Comparison of ENCODE assay signal across 23 cellular contexts in the genomic region with DNA sequence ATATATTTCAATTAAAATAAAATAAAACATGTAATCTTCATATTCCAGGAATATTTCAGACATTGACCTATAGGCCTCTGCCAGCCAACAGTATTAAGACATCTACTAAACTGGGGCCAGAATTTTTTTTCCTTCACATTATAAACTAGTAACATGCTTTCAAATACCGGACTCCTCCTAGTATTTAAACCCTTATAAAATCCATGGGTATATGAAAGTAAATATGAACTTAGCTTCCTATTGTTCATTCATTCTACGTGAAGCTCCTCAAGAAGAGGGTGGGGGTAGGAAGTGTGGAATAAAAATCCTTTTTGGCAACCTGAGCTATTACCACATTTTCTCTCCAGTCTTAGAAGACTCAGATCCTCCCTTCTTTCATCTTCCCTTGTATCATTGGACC. TPM values are rescaled to one million over a fixed set of nuclear protein-coding genes. Genes with fewer than 3 reads are reported as not detected.
DNase-seq lines count a peak whose midpoint lies in the region; ATAC-seq and TF ChIP-seq lines count a peak whose summit lies in the region.
"Had no signal": no experiment of that assay in that cellular context is flagged by ENCODE, and none has a peak within 500 bp of the region (broad histone marks: within the 10 kb centered on the region; RNA-seq: fewer than 3 reads in every experiment).

No MANE protein-coding gene starts in this region.

- H3K9ac ChIP-seq in KMS-11 (no peak overlapping the region), MM.1S (ENCODE audit: low read length) (no peak overlapping the region), skeletal muscle tissue (ENCODE audit: low read depth in 1 of 3, low read length in 3 of 3) (no peak overlapping the region)

- H3K36me3 ChIP-seq in KMS-11 (ENCODE audit: insufficient read depth) (no peaks in the 10 kb centered on the region), MM.1S (replicated peaks; ENCODE audit: insufficient read depth, low read length) (no peaks in the 10 kb centered on the region), skeletal muscle tissue (ENCODE audit: control insufficient read depth in 3 of 3, insufficient read depth in 3 of 3, low read length in 3 of 3) (no peaks in the 10 kb centered on the region)
- H3K36me3 ChIP-seq: BE2C had no signal

- intact Hi-C loops in left colon (cut with DNase I, micrococcal nuclease) = no loop called here

- H3K4me3 ChIP-seq in KMS-11 (IDR thresholded peaks at IDR 0.05; ENCODE audit: insufficient read depth, low read depth, low read length) = no peak overlapping the region
- no peak overlapping the region for H3K4me3 ChIP-seq in MM.1S (ENCODE audit: low read length)
- no peak overlapping the region for H3K4me3 ChIP-seq in skeletal muscle tissue (ENCODE audit: low read length in 3 of 3)
- H3K4me3 ChIP-seq: GM12878 had no signal

- H3F3A ChIP-seq in MM.1S (ENCODE audit: insufficient read depth, low read length) = peaks cover 14% of the 10 kb centered on the region

- ATAC-seq in left colon (peak; percentile 75), GM18909 (IDR thresholded peaks at IDR 0.05; ENCODE audit: poor library complexity, unreplicated experiment) (no peak), HG02970 (IDR thresholded peaks at IDR 0.05; ENCODE audit: low FRiP score, unreplicated experiment) (no peak)
- ATAC-seq: GM12878, HCT116, HepG2 had no signal

- H3K4me1 ChIP-seq in KMS-11 (ENCODE audit: low read depth, poor library complexity, severe bottlenecking) (peaks cover 46% of the 10 kb centered on the region), MM.1S (ENCODE audit: low read length) (peaks cover 19% of the 10 kb centered on the region), skeletal muscle tissue (ENCODE audit: control insufficient read depth in 3 of 3, insufficient read depth in 3 of 3, low read length in 3 of 3) (peaks cover 9 to 19% (median 17%) of the 10 kb centered on the region in 3 donors)
- H3K4me1 ChIP-seq: BE2C had no signal

- H3K4me2 ChIP-seq in KMS-11 (peak overlapping the region; percentile 58; the same call in 1 of the 2 replicates), MM.1S (ENCODE audit: low read depth, low read length) (peak overlapping the region; percentile 54; the same call in 1 of the 2 replicates)

- H2AFZ ChIP-seq in KMS-11 (ENCODE audit: low read depth) = no peak overlapping the region
- H2AFZ ChIP-seq in MM.1S (ENCODE audit: low read length) = no peak overlapping the region

- no peaks in the 10 kb centered on the region for H4K20me1 ChIP-seq in KMS-11 (ENCODE audit: insufficient read depth)
- no peaks in the 10 kb centered on the region for H4K20me1 ChIP-seq in MM.1S (ENCODE audit: insufficient read depth, low read length)

- DNase-seq in MM.1S = no peak
- DNase-seq in left colon = no peak
- DNase-seq in stimulated activated CD4-positive, alpha-beta T cell treated with anti-CD3 and anti-CD28 coated beads, Interleukin-4, amount 100 ng/mL, for 1 hour = no peak
- DNase-seq: ACHN; BE2C; C1 segment of cervical spinal cord; CD4-positive, CD25-positive, alpha-beta regulatory T cell; CD8-positive, alpha-beta memory T cell; COR-L47; DMS 273 treated with DMSO at 0.1 percent for 48 hours; DMS53; DND-41; EL; GOT3; H7; HFFc6 had no signal

- H3K9me2 ChIP-seq in MM.1S (replicated peaks; ENCODE audit: insufficient read depth, low read length) = no peaks in the 10 kb centered on the region

- H3K9me3 ChIP-seq in MM.1S (replicated peaks; ENCODE audit: insufficient read depth, low read length) = no peaks in the 10 kb centered on the region
- H3K9me3 ChIP-seq in skeletal muscle tissue (ENCODE audit: control insufficient read depth in 3 of 3, low read length in 3 of 3) = no peaks in the 10 kb centered on the region
- H3K9me3 ChIP-seq: BE2C had no signal

- H3K79me2 ChIP-seq in KMS-11 (ENCODE audit: insufficient read depth, low read depth) = no peaks in the 10 kb centered on the region
- no peaks in the 10 kb centered on the region for H3K79me2 ChIP-seq in MM.1S (ENCODE audit: low read length)

- TF ChIP-seq CTCF in KMS-11 (conservative IDR thresholded peaks at IDR 0.05; ENCODE audit: low read depth, low read length) (no peak), MM.1S (IDR thresholded peaks at IDR 0.05; ENCODE audit: low read length) (no peak)

- H3K27ac ChIP-seq in KMS-11 (no peak overlapping the region), MM.1S (ENCODE audit: low read length) (peak overlapping the region; percentile 63; the same call in 1 of the 2 replicates), skeletal muscle tissue (ENCODE audit: low read depth, low read length) (peak overlapping the region; percentile 64)

- H3K27me3 ChIP-seq in KMS-11 (ENCODE audit: insufficient read depth, low read depth) = no peaks in the 10 kb centered on the region
- no peaks in the 10 kb centered on the region for H3K27me3 ChIP-seq in MM.1S (replicated peaks; ENCODE audit: insufficient read depth, low read length)
- no peaks in the 10 kb centered on the region for H3K27me3 ChIP-seq in skeletal muscle tissue (ENCODE audit: control insufficient read depth in 3 of 3, insufficient read depth in 3 of 3, low read length in 3 of 3)
- H3K27me3 ChIP-seq: BE2C had no signal

RNA-seq across cellular contexts. Expression of a gene that starts 16.4 kb away (rescaled TPM):
- 10 to 100 TPM; 33.8 to 37.4 TPM for total RNA-seq in left colon
- 25.1 TPM for total RNA-seq in skeletal muscle tissue
- total RNA-seq: CD8-positive, alpha-beta memory T cell; HepG2 had no signal
